In the genomic region with DNA sequence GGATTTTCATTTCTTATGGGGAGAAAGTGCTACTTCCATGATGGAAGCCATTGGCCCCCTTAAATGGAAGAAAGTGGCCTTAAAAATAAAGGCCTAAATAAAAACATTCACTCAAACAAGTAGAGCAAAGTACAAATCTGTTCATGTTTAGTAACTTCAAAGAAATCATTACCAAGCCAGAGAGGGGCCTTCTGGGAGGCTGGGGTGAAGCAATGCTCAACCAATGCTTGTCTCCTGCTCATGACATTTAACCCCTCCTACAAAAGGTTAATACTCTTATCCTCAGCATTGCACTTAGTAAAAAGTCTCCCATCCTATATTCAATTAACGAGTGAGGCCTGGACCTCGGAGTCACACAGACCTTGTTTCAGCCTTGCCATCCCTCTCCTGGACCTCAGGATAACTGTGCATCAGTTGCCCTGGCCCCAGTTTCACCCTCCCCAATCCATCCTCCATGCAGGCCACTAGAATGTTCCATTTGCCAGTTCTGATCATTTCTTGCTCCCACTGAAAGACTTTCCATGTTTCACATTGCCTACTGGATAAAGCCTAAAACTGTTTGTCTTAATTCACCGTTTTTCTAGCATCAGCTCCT, we compare ENCODE assay signal across 28 cellular contexts.
"Had no signal": no experiment of that assay in that cellular context is flagged by ENCODE, and none has a peak within 500 bp of the region (broad histone marks: within the 10 kb centered on the region; RNA-seq: fewer than 3 reads in every experiment).

No MANE protein-coding gene starts in this region.

- ATAC-seq: activated CD8-positive, alpha-beta T cell treated with anti-CD3 and anti-CD28 coated beads for 36 hours; PC-3; WTC11 had no signal

- H3K4me3 ChIP-seq: cardiac muscle cell, Peyer's patch, SJSA1 had no signal

- H3K27me3 ChIP-seq: cardiac muscle cell, Peyer's patch, SJSA1 had no signal

- H3K9me3 ChIP-seq: Peyer's patch, SJSA1, SK-N-SH had no signal

- DNase-seq: activated CD4-positive, alpha-beta T cell treated with anti-CD3 and anti-CD28 coated beads for 4 hours; activated CD4-positive, CD25-positive, alpha-beta regulatory T cell treated with anti-CD3 and anti-CD28 coated beads, Interleukin-2, amount 50 U/mL, for 72 hours; activated CD8-positive, alpha-beta T cell treated with anti-CD3 and anti-CD28 coated beads for 36 hours; activated naive CD4-positive, alpha-beta T cell; activated naive CD4-positive, alpha-beta T cell treated with anti-CD3 and anti-CD28 coated beads, Interleukin-2, amount 50 U/mL, for 16 hours; activated naive CD8-positive, alpha-beta T cell treated with anti-CD3 and anti-CD28 coated beads for 36 hours; activated T-cell treated with anti-CD3 and anti-CD28 coated beads, Interleukin-2, amount 50 U/mL, for 1 hour; amniotic stem cell; aorta; MM.1S; MV-4-11; NCI-H1092; NCI-H187 treated with DMSO at 0.1 percent for 48 hours; NCI-H2081; NCI-H2171 treated with DMSO at 0.1 percent for 48 hours; NCI-H2227 treated with DMSO at 0.1 percent for 48 hours; NCI-H446; NCI-H526 treated with DMSO at 0.1 percent for 48 hours; NCI-H774; PC-3; Peyer's patch; RPMI8226; SHP77 treated with DMSO at 0.1 percent for 48 hours; SK-N-SH had no signal

- H3K36me3 ChIP-seq: cardiac muscle cell, Peyer's patch, SJSA1 had no signal

- H3K4me1 ChIP-seq: Peyer's patch, SJSA1 had no signal

- H3K9me2 ChIP-seq: SK-N-SH had no signal

- H3K4me2 ChIP-seq: KMS-11, SK-N-SH had no signal

- H3K27ac ChIP-seq: cardiac muscle cell, KMS-11, Peyer's patch, SJSA1 had no signal
